1 cellular context compared by ENCODE assay signal in genomic region chr14:102088012-102088792, GRCh38.
TF ChIP-seq lines count a peak whose summit lies in the region.

No MANE protein-coding gene starts in this region.

TF ChIP-seq in A549, 52 proteins besides CTCF, POLR2A, EP300 and RAD21 (continued from another document):
- TF ChIP-seq REST (IDR thresholded peaks at IDR 0.05), result no peak
- TF ChIP-seq POLR2AphosphoS2 (conservative IDR thresholded peaks at IDR 0.05; ENCODE audit: low read length), result no peak
- TF ChIP-seq HMGXB4 (CRISPR knock-in tag; IDR thresholded peaks at IDR 0.05; ENCODE audit: borderline replicate concordance), result no peak
- no peak for TF ChIP-seq TP53 (CRISPR knock-in tag; IDR thresholded peaks at IDR 0.05)
- TF ChIP-seq ZC3H11A (IDR thresholded peaks at IDR 0.05), result no peak
- TF ChIP-seq MAZ (IDR thresholded peaks at IDR 0.05; ENCODE audit: borderline replicate concordance, low read depth, low read length), result no peak
- TF ChIP-seq SMC3 (IDR thresholded peaks at IDR 0.05), result no peak
- TF ChIP-seq CHD2 (IDR thresholded peaks at IDR 0.05; ENCODE audit: low read length, partially characterized antibody), result no peak
- TF ChIP-seq GATA3 (IDR thresholded peaks at IDR 0.05; ENCODE audit: borderline replicate concordance), result no peak
- no peak for TF ChIP-seq RFX5 (IDR thresholded peaks at IDR 0.05)
- no peak for TF ChIP-seq MAX (IDR thresholded peaks at IDR 0.05)
